In genomic region chr15:58336161-58336560, GRCh38 we compare ENCODE assay signal across 20 cellular contexts.
"Had no signal": no experiment of that assay in that cellular context is flagged by ENCODE, and none has a peak within 500 bp of the region (broad histone marks: within the 10 kb centered on the region; RNA-seq: fewer than 3 reads in every experiment).

No MANE protein-coding gene starts in this region.

- H3K27me3 ChIP-seq: adrenal gland, right atrium auricular region, suprapubic skin, vagina had no signal

- H3K27ac ChIP-seq: adrenal gland, right atrium auricular region, suprapubic skin, vagina had no signal

- H3K9me3 ChIP-seq: adrenal gland, right atrium auricular region, suprapubic skin, vagina had no signal

- H3K27ac Mint-ChIP-seq: activated CD4-positive, alpha-beta T cell treated with anti-CD3 and anti-CD28 coated beads, Interleukin-2, amount 10 ng/mL, durations not matched to agents 24 days and 14 days; activated naive CD4-positive, alpha-beta T cell treated with anti-CD3 and anti-CD28 coated beads, Interleukin-2, amount 50 U/mL, for 72 hours; activated T-helper 1 cell treated with anti-CD3 and anti-CD28 coated beads, Interleukin-12 subunit alpha, Interleukin-12 subunit beta, Interleukin-2, Interleukin-4 antibody, amounts not matched to agents 30 ng/mL and 10 ng/mL and 1 ng/mL, durations not matched to agents 14 hours and 24 hours and 36 hours; dendritic cell treated with granulocyte-macrophage colony-stimulating factor and Interleukin-4, amounts not matched to agents 40 ng/mL and 50 ng/mL, for 4 days; stimulated activated naive CD8-positive, alpha-beta T cell treated with anti-CD3 and anti-CD28 coated beads, Interleukin-15, Interleukin-2, amounts not matched to agents 100 ng/mL and 50 ng/mL, for 24 hours had no signal

- ATAC-seq: activated naive CD4-positive, alpha-beta T cell treated with anti-CD3 and anti-CD28 coated beads, Interleukin-2, amount 50 U/mL, for 72 hours; left lobe of liver had no signal

- H3K4me3 ChIP-seq: adrenal gland, lung, right atrium auricular region, suprapubic skin, vagina had no signal

- FAIRE-seq: astrocyte, bronchial epithelial cell, islet of Langerhans had no signal

- H3K4me3 Mint-ChIP-seq: activated CD4-positive, alpha-beta T cell treated with anti-CD3 and anti-CD28 coated beads, Interleukin-2, amount 10 ng/mL, durations not matched to agents 24 days and 14 days; activated T-helper 1 cell treated with anti-CD3 and anti-CD28 coated beads, Interleukin-12 subunit alpha, Interleukin-12 subunit beta, Interleukin-2, Interleukin-4 antibody, amounts not matched to agents 30 ng/mL and 10 ng/mL and 1 ng/mL, durations not matched to agents 14 hours and 24 hours and 36 hours; dendritic cell treated with granulocyte-macrophage colony-stimulating factor and Interleukin-4, amounts not matched to agents 40 ng/mL and 50 ng/mL, for 4 days; stimulated activated naive CD8-positive, alpha-beta T cell treated with anti-CD3 and anti-CD28 coated beads, Interleukin-15, Interleukin-2, amounts not matched to agents 100 ng/mL and 50 ng/mL, for 24 hours had no signal

- H3K36me3 ChIP-seq: adrenal gland, right atrium auricular region, suprapubic skin, vagina had no signal

- DNase-seq: activated CD4-positive, alpha-beta T cell treated with anti-CD3 and anti-CD28 coated beads, Interleukin-2, amount 10 ng/mL, durations not matched to agents 24 days and 14 days; activated gamma-delta T cell treated with Interleukin-2 at 50 U/mL for 16 hours; adrenal gland; cerebellar nuclear complex; effector CD8-positive, alpha-beta T cell; hippocampal formation; T-helper 9 cell; trophoblast cell had no signal

- H3K27me3 Mint-ChIP-seq: activated CD4-positive, alpha-beta T cell treated with anti-CD3 and anti-CD28 coated beads, Interleukin-2, amount 10 ng/mL, durations not matched to agents 24 days and 14 days; dendritic cell treated with granulocyte-macrophage colony-stimulating factor and Interleukin-4, amounts not matched to agents 40 ng/mL and 50 ng/mL, for 4 days; stimulated activated naive CD8-positive, alpha-beta T cell treated with anti-CD3 and anti-CD28 coated beads, Interleukin-15, Interleukin-2, amounts not matched to agents 100 ng/mL and 50 ng/mL, for 24 hours had no signal

- H3K9me3 Mint-ChIP-seq: stimulated activated naive CD8-positive, alpha-beta T cell treated with anti-CD3 and anti-CD28 coated beads, Interleukin-15, Interleukin-2, amounts not matched to agents 100 ng/mL and 50 ng/mL, for 24 hours had no signal
